ENCODE assay signal across 1 cellular context in genomic region chr6:124535299-124535698, GRCh38.
TF ChIP-seq lines count a peak whose summit lies in the region.

No MANE protein-coding gene starts in this region.

TF ChIP-seq in GM23338, 12 proteins besides CTCF, POLR2A, EP300 and RAD21 (continued from another document):
- TF ChIP-seq ZNF462 (CRISPR knock-in tag; IDR thresholded peaks at IDR 0.05), result no peak
- TF ChIP-seq ZNF331 (CRISPR knock-in tag; IDR thresholded peaks at IDR 0.05; ENCODE audit: low read depth), result no peak
- no peak for TF ChIP-seq NANOG (IDR thresholded peaks at IDR 0.05; ENCODE audit: borderline replicate concordance)
- no peak for TF ChIP-seq CREB1 (CRISPR knock-in tag; IDR thresholded peaks at IDR 0.05; ENCODE audit: low read depth)
- TF ChIP-seq ZNF114 (CRISPR knock-in tag; IDR thresholded peaks at IDR 0.05), result no peak
